ENCODE assay signal across 16 cellular contexts in genomic region chr15:71275098-71275497, GRCh38.
DNase-seq lines count a peak whose midpoint lies in the region; ATAC-seq and TF ChIP-seq lines count a peak whose summit lies in the region.
"Had no signal": no experiment of that assay in that cellular context is flagged by ENCODE, and none has a peak within 500 bp of the region (broad histone marks: within the 10 kb centered on the region; RNA-seq: fewer than 3 reads in every experiment).

No MANE protein-coding gene starts in this region.

- no peaks in the 10 kb centered on the region for H3K36me3 ChIP-seq in PC-3 (ENCODE audit: low read depth, low read length)
- H3K36me3 ChIP-seq in mucosa of descending colon (ENCODE audit: low read depth), result no peaks in the 10 kb centered on the region

- H3K36me3 Mint-ChIP-seq in T-helper 17 cell (ENCODE audit: low read depth), result no peaks in the 10 kb centered on the region
- H3K36me3 Mint-ChIP-seq in CD14-positive monocyte, result no peaks in the 10 kb centered on the region

- H3K4me1 ChIP-seq in PC-3 (ENCODE audit: insufficient read depth, low read length) (peaks cover 61% of the 10 kb centered on the region), mucosa of descending colon (ENCODE audit: low read depth) (peaks cover 12% of the 10 kb centered on the region)

- peak overlapping the region; percentile 96 for H3K27ac ChIP-seq in PC-3 (ENCODE audit: low read length)
- H3K27ac ChIP-seq: body of pancreas, C4-2B, psoas muscle had no signal

- intact Hi-C loops in PC-3 (cut with micrococcal nuclease), result loop anchor here (5.0 kb wide), 1 partner anchor 38 kb away; no protein-coding TSS in a partner anchor
- intact Hi-C loops in mucosa of descending colon (cut with DNase I, micrococcal nuclease), result loop anchor here in 1 of 2 donors (10.0 kb wide), 1 partner anchor 60 kb away; no protein-coding TSS in a partner anchor
- intact Hi-C loops in CD14-positive monocyte (cut with micrococcal nuclease), result no loop called here

- H4K20me1 ChIP-seq in PC-3 (ENCODE audit: low read length), result no peaks in the 10 kb centered on the region

- H3K4me3 ChIP-seq in PC-3 (ENCODE audit: low read length) (no peak overlapping the region), choroid plexus epithelial cell (ENCODE audit: low read depth, low read length) (no peak overlapping the region), mucosa of descending colon (no peak overlapping the region)
- H3K4me3 ChIP-seq: body of pancreas, psoas muscle had no signal

- H3K4me2 ChIP-seq in PC-3 (ENCODE audit: low read length), result peak overlapping the region; percentile 44

- H3K4me1 Mint-ChIP-seq in T-helper 17 cell (no peaks in the 10 kb centered on the region), CD14-positive monocyte (peaks cover 4% of the 10 kb centered on the region)
- H3K4me1 Mint-ChIP-seq: activated B cell treated with CpG ODN at 0.5 μM for 24 hours had no signal

- no peaks in the 10 kb centered on the region for H3K27me3 ChIP-seq in PC-3 (ENCODE audit: low read length)
- H3K27me3 ChIP-seq: body of pancreas had no signal

- ATAC-seq in PC-3 (peak; percentile 74), mucosa of descending colon (peak; percentile 34), T-helper 17 cell (no peak)
- ATAC-seq: body of pancreas, left cardiac atrium, psoas muscle, Right ventricle myocardium inferior had no signal

- peaks cover 2 to 7% (median 5%) of the 10 kb centered on the region in 7 donors for H3K9me3 Mint-ChIP-seq in CD14-positive monocyte

- H3K4me3 Mint-ChIP-seq in T-helper 17 cell (no peak overlapping the region), CD14-positive monocyte (no peak overlapping the region)
- H3K4me3 Mint-ChIP-seq: activated B cell treated with CpG ODN at 0.5 μM for 24 hours; activated T-cell treated with anti-CD3 and anti-CD28 coated beads, Interleukin-2, amount 50 U/mL, for 24 hours had no signal

- no peaks in the 10 kb centered on the region for H3K9me2 ChIP-seq in PC-3 (replicated peaks; ENCODE audit: low read length)

- no peak for TF ChIP-seq CTCF in AG09319 (IDR thresholded peaks at IDR 0.05; ENCODE audit: low read depth, low read length)
- no peak for TF ChIP-seq CTCF in PC-3 (conservative IDR thresholded peaks at IDR 0.05; ENCODE audit: low read depth, low read length)
- no peak for TF ChIP-seq CTCF in choroid plexus epithelial cell (conservative IDR thresholded peaks at IDR 0.05; ENCODE audit: low read depth, low read length)
- TF ChIP-seq CTCF in mucosa of descending colon (IDR thresholded peaks at IDR 0.05), result no peak
- TF ChIP-seq CTCF in CD14-positive monocyte (IDR thresholded peaks at IDR 0.05), result no peak

- DNase-seq in AG09319 (ENCODE audit: extremely low read depth, low read depth) (peak; percentile 69), PC-3 (peak; percentile 85), choroid plexus epithelial cell (ENCODE audit: low read depth) (peak; percentile 80), mucosa of descending colon (no peak), hippocampal formation (lab: John Stamatoyannopoulos, UW) (no peak), T-helper 17 cell (no peak), CD14-positive monocyte (ENCODE audit: low spot score) (no peak), NOMO-1 (lab: John Stamatoyannopoulos, UW; ENCODE audit: unreplicated experiment in 2 of 2) (no peak)
- DNase-seq: activated B cell treated with CpG ODN at 0.5 μM for 24 hours; activated T-cell treated with anti-CD3 and anti-CD28 coated beads, Interleukin-2, amount 50 U/mL, for 24 hours; body of pancreas; KBM-7; left cardiac atrium; psoas muscle had no signal

- BruUV-seq in PC-3 (replicated peaks; lab: Mats Ljungman, UMichigan), result no TSS peak

- peaks cover 7% of the 10 kb centered on the region for H3F3A ChIP-seq in PC-3 (ENCODE audit: low read length, unreplicated experiment)

- H3K27me3 Mint-ChIP-seq in T-helper 17 cell, result peaks cover 11% of the 10 kb centered on the region
- peaks cover 5 to 13% (median 11%) of the 10 kb centered on the region in 3 donors for H3K27me3 Mint-ChIP-seq in CD14-positive monocyte (ENCODE audit: low read depth in 3 of 3)

- H2AFZ ChIP-seq in PC-3 (ENCODE audit: low read length), result no peak overlapping the region

- H3K9me3 ChIP-seq in PC-3 (ENCODE audit: low read length) (no peaks in the 10 kb centered on the region), mucosa of descending colon (no peaks in the 10 kb centered on the region), T-helper 17 cell (ENCODE audit: control insufficient read depth, low read length, poor library complexity, severe bottlenecking) (no peaks in the 10 kb centered on the region)
- H3K9me3 ChIP-seq: body of pancreas, psoas muscle had no signal

- H3K79me2 ChIP-seq in PC-3 (ENCODE audit: low read length), result peaks cover 14% of the 10 kb centered on the region

- H3K9ac ChIP-seq in PC-3 (ENCODE audit: low read length), result peak overlapping the region; percentile 76

- POLR2A ChIA-PET in PC-3 (lab: Charles Lee; ENCODE audit: unreplicated experiment), result no interaction called here

- CTCF ChIA-PET in PC-3 (lab: Charles Lee), result no interaction called here

- H3K27ac Mint-ChIP-seq in T-helper 17 cell (no peak overlapping the region), CD14-positive monocyte (no peak overlapping the region)
- H3K27ac Mint-ChIP-seq: activated B cell treated with CpG ODN at 0.5 μM for 24 hours; activated T-cell treated with anti-CD3 and anti-CD28 coated beads, Interleukin-2, amount 50 U/mL, for 24 hours had no signal

Comparison
In these comparisons a context has a peak if more than half of its experiments do, and no peak if none do; other contexts are left out.
1. DNase-seq: peak in AG09319 (single experiment), PC-3 (single experiment) and choroid plexus epithelial cell (single experiment); none in mucosa of descending colon (0 of 3), hippocampal formation (0 of 2), T-helper 17 cell (0 of 3), CD14-positive monocyte (single experiment) and NOMO-1 (0 of 2).